Comparison of ENCODE assay signal across 8 cellular contexts in the genomic region with DNA sequence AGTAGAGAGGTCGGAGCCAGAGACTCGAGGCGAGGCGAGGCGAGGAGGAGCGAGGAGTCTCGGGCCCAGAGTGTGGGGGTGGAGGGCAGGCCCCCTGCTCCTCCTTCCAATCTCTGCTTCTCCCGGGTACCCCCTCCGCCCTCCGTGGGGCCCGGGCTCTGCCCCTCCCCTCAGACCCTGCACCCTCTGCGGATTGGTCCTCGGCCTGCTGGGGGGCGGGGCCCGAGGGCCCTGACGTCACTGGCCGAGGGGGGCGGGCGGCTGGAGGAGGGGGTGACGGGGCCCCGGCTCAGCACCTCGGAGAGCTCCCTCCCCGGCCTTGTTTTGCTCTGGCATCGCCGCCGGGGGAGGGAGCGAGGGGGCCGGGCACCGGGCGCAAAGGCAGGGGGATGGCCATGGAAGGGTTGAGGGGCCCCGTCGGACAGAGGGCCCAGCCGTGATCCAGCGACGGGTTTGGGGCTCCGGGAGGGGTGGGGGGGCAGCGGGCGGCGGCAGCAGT. TPM values are rescaled to one million over a fixed set of nuclear protein-coding genes. Genes with fewer than 3 reads are reported as not detected.
DNase-seq lines count a peak whose midpoint lies in the region; ATAC-seq and TF ChIP-seq lines count a peak whose summit lies in the region.

A gene (plus strand): TSS at position 282 of the 499 bp plus-strand sequence. CDS start 232 bp downstream, outside the sequence.

- peak within 1 kb of the TSS; percentile 66 for H3K27ac ChIP-seq in RWPE1

- no peaks in the 10 kb centered on the region for H3K9me3 Mint-ChIP-seq in natural killer cell treated with Interleukin-12 subunit alpha and Interleukin-12 subunit beta and Interleukin-15 and Interleukin-18, amount 100 ng/mL, for 72 hours
- no peaks in the 10 kb centered on the region for H3K9me3 Mint-ChIP-seq in stimulated activated memory B cell treated with anti-CD40 and anti-IgM and Interleukin-4, amounts not matched to agents 10 μg/mL and 1 μg/mL and 100 μg/mL, for 72 hours

- no peak within 1 kb of the TSS for H3K27ac Mint-ChIP-seq in natural killer cell treated with Interleukin-12 subunit alpha and Interleukin-12 subunit beta and Interleukin-15 and Interleukin-18, amount 100 ng/mL, for 72 hours
- no peak within 1 kb of the TSS for H3K27ac Mint-ChIP-seq in stimulated activated memory B cell treated with anti-CD40 and anti-IgM and Interleukin-4, amounts not matched to agents 10 μg/mL and 1 μg/mL and 100 μg/mL, for 72 hours

- CTCF ChIA-PET in RWPE1 (lab: Yijun Ruan, JAX), result interaction anchor here (0.6 kb wide), 1 partner anchor 79 kb away, joined by 3 read pairs; no protein-coding TSS in a partner anchor

- POLR2A ChIA-PET in RWPE1 (lab: Yijun Ruan, JAX; ENCODE audit: low non-redundant PET), result interaction anchor here (0.6 kb wide), 1 partner anchor 124 kb away, joined by 5 read pairs; no protein-coding TSS in a partner anchor

- no peaks in the 10 kb centered on the region for H3K36me3 Mint-ChIP-seq in natural killer cell treated with Interleukin-12 subunit alpha and Interleukin-12 subunit beta and Interleukin-15 and Interleukin-18, amount 100 ng/mL, for 72 hours
- H3K36me3 Mint-ChIP-seq in stimulated activated memory B cell treated with anti-CD40 and anti-IgM and Interleukin-4, amounts not matched to agents 10 μg/mL and 1 μg/mL and 100 μg/mL, for 72 hours, result no peaks in the 10 kb centered on the region

- peaks cover 22 to 23% of the 10 kb centered on the region in 2 donors for H3K27me3 Mint-ChIP-seq in natural killer cell treated with Interleukin-12 subunit alpha and Interleukin-12 subunit beta and Interleukin-15 and Interleukin-18, amount 100 ng/mL, for 72 hours
- peaks cover 65% of the 10 kb centered on the region for H3K27me3 Mint-ChIP-seq in stimulated activated memory B cell treated with anti-CD40 and anti-IgM and Interleukin-4, amounts not matched to agents 10 μg/mL and 1 μg/mL and 100 μg/mL, for 72 hours

- ATAC-seq in natural killer cell treated with Interleukin-12 subunit alpha and Interleukin-12 subunit beta and Interleukin-15 and Interleukin-18, amount 100 ng/mL, for 72 hours, result peak; percentile 90 to 95
- ATAC-seq in stimulated activated memory B cell treated with anti-CD40 and anti-IgM and Interleukin-4, amounts not matched to agents 10 μg/mL and 1 μg/mL and 100 μg/mL, for 72 hours, result peak; percentile 88
- ATAC-seq in HG02571 (IDR thresholded peaks at IDR 0.05; ENCODE audit: unreplicated experiment), result no peak

- DNase-seq in DMS 273 treated with DMSO at 0.1 percent for 48 hours (lab: John Stamatoyannopoulos, UW) (peak; percentile 78), Kasumi-1 (lab: John Stamatoyannopoulos, UW) (peak; percentile 62 to 63), RWPE1 (ENCODE audit: low spot score) (peak; percentile 96), activated gamma-delta T cell (lab: John Stamatoyannopoulos, UW) (peak; percentile 77), fibroblast of the conjunctiva (ENCODE audit: low read depth) (peak; percentile 34)
- peak; percentile 81 for DNase-seq in natural killer cell treated with Interleukin-12 subunit alpha and Interleukin-12 subunit beta and Interleukin-15 and Interleukin-18, amount 100 ng/mL, for 72 hours (ENCODE audit: low spot score)

- H3K4me1 Mint-ChIP-seq in natural killer cell treated with Interleukin-12 subunit alpha and Interleukin-12 subunit beta and Interleukin-15 and Interleukin-18, amount 100 ng/mL, for 72 hours (ENCODE audit: low read depth in 2 of 2), result peaks cover 16 to 20% of the 10 kb centered on the region in 2 donors
- peaks cover 22% of the 10 kb centered on the region for H3K4me1 Mint-ChIP-seq in stimulated activated memory B cell treated with anti-CD40 and anti-IgM and Interleukin-4, amounts not matched to agents 10 μg/mL and 1 μg/mL and 100 μg/mL, for 72 hours

- TF ChIP-seq CTCF in RWPE1 (conservative IDR thresholded peaks at IDR 0.05; ENCODE audit: low read depth), result no peak

- H3K4me3 Mint-ChIP-seq in natural killer cell treated with Interleukin-12 subunit alpha and Interleukin-12 subunit beta and Interleukin-15 and Interleukin-18, amount 100 ng/mL, for 72 hours, result peak within 1 kb of the TSS; percentile 44
- H3K4me3 Mint-ChIP-seq in stimulated activated memory B cell treated with anti-CD40 and anti-IgM and Interleukin-4, amounts not matched to agents 10 μg/mL and 1 μg/mL and 100 μg/mL, for 72 hours, result peak within 1 kb of the TSS; percentile 59

RNA-seq across cellular contexts. Expression of the gene that starts here (rescaled TPM):
- under 1 TPM in 1 of 2 donors, not detected in 1; 0.48 TPM for total RNA-seq in natural killer cell treated with Interleukin-12 subunit alpha and Interleukin-12 subunit beta and Interleukin-15 and Interleukin-18, amount 100 ng/mL, for 72 hours

Comparison
In these comparisons a context has a peak if more than half of its experiments do, and no peak if none do; other contexts are left out.
1. Peak in DNase-seq and ATAC-seq in natural killer cell treated with Interleukin-12 subunit alpha and Interleukin-12 subunit beta and Interleukin-15 and Interleukin-18, amount 100 ng/mL, for 72 hours; RNA of the gene not detected or under 1 TPM.
2. DNase-seq: peak in every context shown above with its lines; median percentile 96 in RWPE1; 81 in natural killer cell treated with Interleukin-12 subunit alpha and Interleukin-12 subunit beta and Interleukin-15 and Interleukin-18, amount 100 ng/mL, for 72 hours; 78 in DMS 273 treated with DMSO at 0.1 percent for 48 hours; 77 in activated gamma-delta T cell; 62 in Kasumi-1; 34 in fibroblast of the conjunctiva.